Comparison of ENCODE assay signal across 14 cellular contexts in genomic region chr1:111354584-111354983, GRCh38.
A peak's percentile ranks its signal among the peaks of the same experiment; 100 is the strongest.
DNase-seq lines count a peak whose midpoint lies in the region; ATAC-seq and TF ChIP-seq lines count a peak whose summit lies in the region.
"Had no signal": no experiment of that assay in that cellular context is flagged by ENCODE, and none has a peak within 500 bp of the region (broad histone marks: within the 10 kb centered on the region; RNA-seq: fewer than 3 reads in every experiment).

No MANE protein-coding gene starts in this region.

- no peak overlapping the region for H3K4me3 ChIP-seq in mammary epithelial cell (replicated peaks in 1 of 3; ENCODE audit: insufficient read depth in 1 of 3, low read depth in 2 of 3, low read length in 3 of 3)
- H3K4me3 ChIP-seq in mesendoderm (ENCODE audit: low read length) = no peak overlapping the region

- H3K27me3 ChIP-seq in mammary epithelial cell (ENCODE audit: insufficient read depth, low read length) (no peaks in the 10 kb centered on the region), mesendoderm (ENCODE audit: insufficient read depth, low read length, poor library complexity) (no peaks in the 10 kb centered on the region)

- H3K9ac ChIP-seq in mammary epithelial cell (ENCODE audit: insufficient read depth, low read length) = no peak overlapping the region
- H3K9ac ChIP-seq in mesendoderm (ENCODE audit: low read length) = no peak overlapping the region

- no peaks in the 10 kb centered on the region for H3K9me3 Mint-ChIP-seq in MCF 10A (ENCODE audit: unreplicated experiment)
- no peaks in the 10 kb centered on the region for H3K9me3 Mint-ChIP-seq in effector memory CD8-positive, alpha-beta T cell

- H3K18ac ChIP-seq in mesendoderm (ENCODE audit: low read length) = no peak overlapping the region

- H3K4me3 Mint-ChIP-seq in MCF 10A (ENCODE audit: unreplicated experiment) = no peak overlapping the region
- no peak overlapping the region for H3K4me3 Mint-ChIP-seq in effector memory CD8-positive, alpha-beta T cell

- no peak overlapping the region for H2BK5ac ChIP-seq in mesendoderm (ENCODE audit: low read length)

- H4K20me1 ChIP-seq in mammary epithelial cell (ENCODE audit: insufficient read depth, low read length) = no peaks in the 10 kb centered on the region

- peak; percentile 24 for ATAC-seq in effector memory CD8-positive, alpha-beta T cell (replicated peaks)

- CTCF ChIA-PET in mammary epithelial cell (lab: Charles Lee; ENCODE audit: low non-redundant PET) (no interaction called here), MCF 10A (lab: Yijun Ruan, JAX) (no interaction called here)

- H3K4me1 Mint-ChIP-seq in MCF 10A (ENCODE audit: insufficient read depth, unreplicated experiment) = no peaks in the 10 kb centered on the region
- H3K4me1 Mint-ChIP-seq in effector memory CD8-positive, alpha-beta T cell (ENCODE audit: low read depth in 2 of 2) = peaks cover 0 to 2% of the 10 kb centered on the region in 2 donors

- H3K27me3 Mint-ChIP-seq in MCF 10A (ENCODE audit: insufficient read depth, unreplicated experiment) = no peaks in the 10 kb centered on the region
- peaks cover 0 to 8% of the 10 kb centered on the region in 2 donors for H3K27me3 Mint-ChIP-seq in effector memory CD8-positive, alpha-beta T cell

- H3K36me3 ChIP-seq in mammary epithelial cell (ENCODE audit: insufficient read depth, low read length) (no peaks in the 10 kb centered on the region), mesendoderm (ENCODE audit: control insufficient read depth, insufficient read depth, low read length) (no peaks in the 10 kb centered on the region)

- H3K79me2 ChIP-seq in mammary epithelial cell (ENCODE audit: insufficient read depth, low read length) (no peaks in the 10 kb centered on the region), mesendoderm (ENCODE audit: control insufficient read depth, insufficient read depth, low read length) (no peaks in the 10 kb centered on the region)

- H3K23ac ChIP-seq in mesendoderm (ENCODE audit: low read length) = no peak overlapping the region

- no peaks in the 10 kb centered on the region for H3K36me3 Mint-ChIP-seq in MCF 10A (ENCODE audit: insufficient read depth, unreplicated experiment)
- no peaks in the 10 kb centered on the region for H3K36me3 Mint-ChIP-seq in effector memory CD8-positive, alpha-beta T cell (ENCODE audit: insufficient read depth)

- no peak overlapping the region for H3K56ac ChIP-seq in mesendoderm (ENCODE audit: low read length)

- no peak overlapping the region for H4K8ac ChIP-seq in mesendoderm (ENCODE audit: low read depth, low read length)

- no peak overlapping the region for H3K27ac Mint-ChIP-seq in MCF 10A (ENCODE audit: low read depth, unreplicated experiment)
- H3K27ac Mint-ChIP-seq in effector memory CD8-positive, alpha-beta T cell = no peak overlapping the region

- intact Hi-C loops in mammary epithelial cell (cut with micrococcal nuclease) (no loop called here), MCF 10A (cut with micrococcal nuclease) (no loop called here)

- in situ Hi-C loops in mammary epithelial cell (cut with MboI; ENCODE audit: low sequenced_read_pairs in 2 of 2) = no loop called here

- H3K4me2 ChIP-seq in mammary epithelial cell (ENCODE audit: insufficient read depth, low read depth, low read length) (no peak overlapping the region), mesendoderm (ENCODE audit: low read length) (no peak overlapping the region)

- H2AFZ ChIP-seq in mammary epithelial cell (ENCODE audit: low read depth, low read length) = no peak overlapping the region

- POLR2A ChIA-PET in MCF 10A (lab: Yijun Ruan, JAX) = no interaction called here

- H3K4ac ChIP-seq in mesendoderm (ENCODE audit: low read depth, low read length) = no peak overlapping the region

- dilution Hi-C loops in mammary epithelial cell (cut with HindIII; ENCODE audit: low sequenced_read_pairs) = no loop called here

- peak; percentile 31 for DNase-seq in mammary epithelial cell
- DNase-seq in MCF 10A (ENCODE audit: unreplicated experiment) = no peak
- peak; percentile 4 for DNase-seq in M059J (ENCODE audit: low read depth)
- no peak for DNase-seq in effector memory CD8-positive, alpha-beta T cell
- DNase-seq in glomerular visceral epithelial cell (ENCODE audit: extremely low spot score) = no peak
- no peak for DNase-seq in mesendoderm
- DNase-seq in NCI-H2171 treated with DMSO at 0.1 percent for 48 hours (lab: John Stamatoyannopoulos, UW) = no peak
- DNase-seq: ACHN, C1 segment of cervical spinal cord, KBM-7, NCI-H1417 treated with DMSO at 0.1 percent for 48 hours, NCI-H187 treated with DMSO at 0.1 percent for 48 hours, NCI-H345, NCI-H526 had no signal

- TF ChIP-seq CTCF in mammary epithelial cell (conservative IDR thresholded peaks at IDR 0.05 in 1 of 2, IDR thresholded peaks at IDR 0.05 in 1 of 2; ENCODE audit: extremely low read depth in 1 of 2, insufficient read depth in 1 of 2, low read depth in 1 of 2, low read length in 2 of 2) (no peak), MCF 10A (IDR thresholded peaks at IDR 0.05; ENCODE audit: unreplicated experiment) (no peak)

- no peak overlapping the region for H2AK5ac ChIP-seq in mesendoderm (ENCODE audit: low read length)

- no peak overlapping the region for H2BK120ac ChIP-seq in mesendoderm (ENCODE audit: low read depth, low read length)

- H3K4me1 ChIP-seq in mammary epithelial cell (ENCODE audit: insufficient read depth, low read length) (no peaks in the 10 kb centered on the region), mesendoderm (ENCODE audit: control insufficient read depth, low read depth, low read length) (peaks cover 3% of the 10 kb centered on the region)

- no peaks in the 10 kb centered on the region for H3K79me1 ChIP-seq in mesendoderm (ENCODE audit: low read length)

- H3K27ac ChIP-seq in mammary epithelial cell (ENCODE audit: insufficient read depth, low read depth, low read length) = no peak overlapping the region
- no peak overlapping the region for H3K27ac ChIP-seq in mesendoderm (ENCODE audit: low read depth, low read length)

- no peak overlapping the region for H4K5ac ChIP-seq in mesendoderm (ENCODE audit: low read length)

- BruUV-seq in mammary epithelial cell (replicated peaks; lab: Mats Ljungman, UMichigan) (no TSS peak), MCF 10A (replicated peaks; lab: Mats Ljungman, UMichigan) (no TSS peak)

- no peaks in the 10 kb centered on the region for H3K9me3 ChIP-seq in mammary epithelial cell (replicated peaks; ENCODE audit: insufficient read depth, low read length)

- H2BK15ac ChIP-seq in mesendoderm (replicated peaks; ENCODE audit: low read depth) = no peak overlapping the region

Comparison
In these comparisons a context has a peak if more than half of its experiments do, and no peak if none do; other contexts are left out.
1. DNase-seq: peak in mammary epithelial cell (single experiment) and M059J (single experiment); none in MCF 10A (single experiment), effector memory CD8-positive, alpha-beta T cell (0 of 3), glomerular visceral epithelial cell (single experiment), mesendoderm (single experiment) and NCI-H2171 treated with DMSO at 0.1 percent for 48 hours (single experiment).